Comparison of ENCODE assay signal across 1 cellular context in genomic region chr1:44826375-44827196, GRCh38.
TF ChIP-seq lines count a peak whose summit lies in the region.

No MANE protein-coding gene starts in this region.

TF ChIP-seq in K562, 482 proteins besides CTCF, POLR2A, EP300 and RAD21 (continued from another document):
- no peak for TF ChIP-seq ZNF518B (CRISPR knock-in tag; IDR thresholded peaks at IDR 0.05)
- peak; percentile 60 for TF ChIP-seq VEZF1 (CRISPR knock-in tag; IDR thresholded peaks at IDR 0.05)
- TF ChIP-seq ZNF512 (tag; IDR thresholded peaks at IDR 0.05) = no peak
- TF ChIP-seq RERE (CRISPR knock-in tag; IDR thresholded peaks at IDR 0.05; ENCODE audit: borderline replicate concordance) = 0 out of 2 replicates have a peak, but pooled peaks have one; percentile 28
- TF ChIP-seq USF1 (CRISPR knock-in tag; IDR thresholded peaks at IDR 0.05) = 0 out of 2 replicates have a peak, but pooled peaks have one; percentile 15
- TF ChIP-seq ZNF174 (CRISPR knock-in tag; IDR thresholded peaks at IDR 0.05) = no peak
- TF ChIP-seq NRF1 (conservative IDR thresholded peaks at IDR 0.05 in 1 of 2, IDR thresholded peaks at IDR 0.05 in 1 of 2) = peak; percentile 66 to 69
- peak; percentile 24; the same call in 1 of the 2 replicates for TF ChIP-seq TOE1 (IDR thresholded peaks at IDR 0.05; ENCODE audit: borderline replicate concordance)
- TF ChIP-seq TOE1 (CRISPR knock-in tag; IDR thresholded peaks at IDR 0.05; ENCODE audit: borderline replicate concordance, low read depth) = no peak
- TF ChIP-seq PTRF (tag; IDR thresholded peaks at IDR 0.05) = no peak
- peak in 1 of 2 experiments; percentile 28 for TF ChIP-seq E2F6 (IDR thresholded peaks at IDR 0.05; ENCODE audit: borderline replicate concordance in 1 of 2, extremely low read depth in 1 of 2, insufficient read depth in 1 of 2, insufficient read length in 1 of 2, low read depth in 1 of 2, low read length in 1 of 2, poor library complexity in 1 of 2, severe bottlenecking in 1 of 2)
- no peak for TF ChIP-seq CREB1 (IDR thresholded peaks at IDR 0.05)
- TF ChIP-seq CREB1 (CRISPR knock-in tag; IDR thresholded peaks at IDR 0.05) = no peak
- peak; percentile 81 for TF ChIP-seq EGR1 (conservative IDR thresholded peaks at IDR 0.05)
- TF ChIP-seq SPI1 (IDR thresholded peaks at IDR 0.05; ENCODE audit: borderline replicate concordance, low read depth, low read length) = peak; percentile 50; the same call in 1 of the 2 replicates
- no peak for TF ChIP-seq CREBBP (IDR thresholded peaks at IDR 0.05; ENCODE audit: low read depth, low read length)
- TF ChIP-seq TFAP4 (CRISPR knock-in tag; IDR thresholded peaks at IDR 0.05; ENCODE audit: borderline replicate concordance) = peak; percentile 36; the same call in 1 of the 2 replicates
- TF ChIP-seq GABPB1 (CRISPR knock-in tag; IDR thresholded peaks at IDR 0.05) = peak; percentile 38; the same call in 1 of the 2 replicates
- TF ChIP-seq GTF2F1 (IDR thresholded peaks at IDR 0.05; ENCODE audit: low read depth, low read length) = no peak
